11 cellular contexts compared by ENCODE assay signal in genomic region chr9:94928696-94929372, GRCh38.
A peak's percentile ranks its signal among the peaks of the same experiment; 100 is the strongest.
DNase-seq lines count a peak whose midpoint lies in the region; ATAC-seq and TF ChIP-seq lines count a peak whose summit lies in the region.
"Had no signal": no experiment of that assay in that cellular context is flagged by ENCODE, and none has a peak within 500 bp of the region (broad histone marks: within the 10 kb centered on the region; RNA-seq: fewer than 3 reads in every experiment).

No MANE protein-coding gene starts in this region.

- peaks cover 0 to 5% of the 10 kb centered on the region in 2 donors for H3K36me3 ChIP-seq in muscle layer of duodenum (ENCODE audit: control insufficient read depth in 1 of 2, insufficient read depth in 2 of 2, low read length in 2 of 2)

- H3K4me3 ChIP-seq in muscle layer of duodenum (ENCODE audit: low read depth in 1 of 2, low read length in 2 of 2), result no peak overlapping the region

- peak overlapping the region; percentile 29 for H3K27ac ChIP-seq in muscle layer of duodenum (ENCODE audit: low read length)
- H3K27ac ChIP-seq: VCaP had no signal

- H3K27ac Mint-ChIP-seq in chondrocyte (ENCODE audit: unreplicated experiment), result peak overlapping the region; percentile 89

- no peaks in the 10 kb centered on the region for H3K4me1 ChIP-seq in muscle layer of duodenum (ENCODE audit: control insufficient read depth in 1 of 2, insufficient read depth in 2 of 2, low read length in 2 of 2)

- H3K36me3 Mint-ChIP-seq in chondrocyte (ENCODE audit: low read depth), result peaks cover 32% of the 10 kb centered on the region

- peaks cover 83% of the 10 kb centered on the region for H3K4me1 Mint-ChIP-seq in chondrocyte (ENCODE audit: low read depth)

- no peak overlapping the region for H3K4me3 Mint-ChIP-seq in chondrocyte (ENCODE audit: unreplicated experiment)

- H3K27me3 ChIP-seq in muscle layer of duodenum (ENCODE audit: low read depth, low read length), result no peaks in the 10 kb centered on the region

- no peak for TF ChIP-seq CTCF in chondrocyte (IDR thresholded peaks at IDR 0.05)

- H3K9me3 ChIP-seq in muscle layer of duodenum (ENCODE audit: control insufficient read depth in 1 of 2, low read length in 2 of 2), result no peaks in the 10 kb centered on the region
- H3K9me3 ChIP-seq: Caco-2 had no signal

- no peaks in the 10 kb centered on the region for H3K9me3 Mint-ChIP-seq in chondrocyte (ENCODE audit: low read depth)

- peak; percentile 87 for DNase-seq in G401 (ENCODE audit: low spot score)
- peak; percentile 9 for DNase-seq in NCI-H345 (lab: John Stamatoyannopoulos, UW)
- no peak for DNase-seq in chondrocyte (ENCODE audit: low spot score)
- DNase-seq in GM19238 (ENCODE audit: insufficient read length, low spot score), result no peak
- DNase-seq: activated T-cell treated with anti-CD3 and anti-CD28 coated beads, Interleukin-2, amount 50 U/mL, for 1 hour; Caco-2; NCI-H226 had no signal

- no peaks in the 10 kb centered on the region for H3K27me3 Mint-ChIP-seq in chondrocyte (ENCODE audit: low read depth)

- no peak for ATAC-seq in GM21528 (IDR thresholded peaks at IDR 0.05; ENCODE audit: low FRiP score, unreplicated experiment)
- no peak for ATAC-seq in HG03442 (IDR thresholded peaks at IDR 0.05; ENCODE audit: unreplicated experiment)

- in situ Hi-C loops in G401 (cut with HindIII; ENCODE audit: low sequenced_read_pairs), result no loop called here

Comparison
In these comparisons a context has a peak if more than half of its experiments do, and no peak if none do; other contexts are left out.
1. DNase-seq: peak in G401 (single experiment) and NCI-H345 (single experiment); none in chondrocyte (single experiment) and GM19238 (single experiment).